29 cellular contexts compared by ENCODE assay signal in the genomic region with DNA sequence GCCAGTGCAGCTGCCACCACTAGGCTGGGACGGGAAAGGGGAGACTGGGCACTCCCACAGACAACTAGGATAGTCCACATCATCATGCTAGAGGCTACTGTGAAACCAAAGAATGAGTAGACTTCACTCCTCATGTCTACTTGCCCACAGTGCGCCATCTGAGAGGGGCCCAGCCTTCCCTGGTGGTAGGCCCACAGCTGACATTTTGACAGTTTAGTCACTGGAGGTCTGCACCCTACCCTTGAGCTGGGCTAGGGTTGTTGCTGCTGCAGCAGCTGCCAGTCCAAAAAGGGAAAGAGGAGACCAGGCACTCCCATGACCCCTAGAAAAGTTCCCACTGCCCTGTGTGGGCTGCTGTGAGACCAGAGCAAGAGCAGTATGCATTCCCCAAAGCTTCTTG.
"Had no signal": no experiment of that assay in that cellular context is flagged by ENCODE, and none has a peak within 500 bp of the region (broad histone marks: within the 10 kb centered on the region; RNA-seq: fewer than 3 reads in every experiment).

No MANE protein-coding gene starts in this region.

- H3K36me3 ChIP-seq: pancreas, right lobe of liver, sigmoid colon, spleen, stomach, thoracic aorta, thyroid gland, tibial nerve, upper lobe of left lung, vagina had no signal

- DNase-seq: naive B cell; naive thymus-derived CD8-positive, alpha-beta T cell; nephron progenitor cell; occipital lobe; pancreas; psoas muscle; right cardiac atrium; right lobe of liver; sigmoid colon; spleen; stimulated activated CD4-positive, alpha-beta T cell treated with anti-CD3 and anti-CD28 coated beads, Interleukin-12 subunit alpha, Interleukin-12 subunit beta, amount 100 ng/mL, for 4 hours; stimulated activated CD4-positive, alpha-beta T cell treated with anti-CD3 and anti-CD28 coated beads, Interleukin-1b, Interleukin-23, amount 100 ng/mL, for 48 hours; stimulated activated CD4-positive, alpha-beta T cell treated with anti-CD3 and anti-CD28 coated beads, Interleukin-4, amount 100 ng/mL, for 1 hour; stimulated activated CD4-positive, alpha-beta T cell treated with anti-CD3 and anti-CD28 coated beads, Interleukin-4, amount 100 ng/mL, for 4 hours; stimulated activated CD8-positive, alpha-beta memory T cell treated with anti-CD3 and anti-CD28 coated beads, Interleukin-4, amount 100 ng/mL, for 48 hours; stimulated activated naive CD4-positive, alpha-beta T cell treated with Interleukin-2 at 50 U/mL for 16 hours; stomach; thyroid gland; trophoblast cell had no signal

- H3K27ac Mint-ChIP-seq: naive B cell; naive thymus-derived CD8-positive, alpha-beta T cell; natural killer cell treated with Interleukin-12 subunit alpha and Interleukin-12 subunit beta and Interleukin-15 and Interleukin-18, amount 100 ng/mL, for 72 hours; nephron progenitor cell; stimulated activated memory B cell treated with anti-CD40 and anti-IgM and Interleukin-4, amounts not matched to agents 10 μg/mL and 1 μg/mL and 100 μg/mL, for 72 hours; stimulated activated naive CD8-positive, alpha-beta T cell treated with anti-CD3 and anti-CD28 coated beads, Interleukin-15, Interleukin-2, amounts not matched to agents 100 ng/mL and 50 ng/mL, for 24 hours had no signal

- FAIRE-seq: pancreas had no signal

- H3K4me3 ChIP-seq: pancreas, psoas muscle, right lobe of liver, sigmoid colon, skin epidermis, smooth muscle cell, spleen, stomach, thoracic aorta, thyroid gland, tibial nerve, upper lobe of left lung, vagina had no signal

- H3K9me3 Mint-ChIP-seq: natural killer cell treated with Interleukin-12 subunit alpha and Interleukin-12 subunit beta and Interleukin-15 and Interleukin-18, amount 100 ng/mL, for 72 hours had no signal

- H3K4me3 Mint-ChIP-seq: naive B cell; naive thymus-derived CD8-positive, alpha-beta T cell; natural killer cell treated with Interleukin-12 subunit alpha and Interleukin-12 subunit beta and Interleukin-15 and Interleukin-18, amount 100 ng/mL, for 72 hours; nephron progenitor cell; neural crest cell; stimulated activated memory B cell treated with anti-CD40 and anti-IgM and Interleukin-4, amounts not matched to agents 10 μg/mL and 1 μg/mL and 100 μg/mL, for 72 hours; stimulated activated naive CD8-positive, alpha-beta T cell treated with anti-CD3 and anti-CD28 coated beads, Interleukin-15, Interleukin-2, amounts not matched to agents 100 ng/mL and 50 ng/mL, for 24 hours had no signal

- H3K4me1 ChIP-seq: pancreas, psoas muscle, right lobe of liver, sigmoid colon, spleen, stomach, thyroid gland, tibial nerve, upper lobe of left lung, vagina had no signal

- H3K27ac ChIP-seq: pancreas, psoas muscle, right lobe of liver, sigmoid colon, skin epidermis, spleen, stomach, thoracic aorta, thyroid gland, tibial nerve, upper lobe of left lung, vagina had no signal

- ATAC-seq: naive thymus-derived CD8-positive, alpha-beta T cell; natural killer cell treated with Interleukin-12 subunit alpha and Interleukin-12 subunit beta and Interleukin-15 and Interleukin-18, amount 100 ng/mL, for 72 hours; pancreas; psoas muscle; right cardiac atrium; right lobe of liver; stimulated activated memory B cell treated with anti-CD40 and anti-IgM and Interleukin-4, amounts not matched to agents 10 μg/mL and 1 μg/mL and 100 μg/mL, for 72 hours had no signal

- H3K9me3 ChIP-seq: pancreas, thyroid gland had no signal

- H3K4me2 ChIP-seq: smooth muscle cell had no signal

- H3K4me1 Mint-ChIP-seq: naive thymus-derived CD8-positive, alpha-beta T cell; neural crest cell; stimulated activated memory B cell treated with anti-CD40 and anti-IgM and Interleukin-4, amounts not matched to agents 10 μg/mL and 1 μg/mL and 100 μg/mL, for 72 hours had no signal

- H3K27me3 Mint-ChIP-seq: naive B cell; naive thymus-derived CD8-positive, alpha-beta T cell; natural killer cell treated with Interleukin-12 subunit alpha and Interleukin-12 subunit beta and Interleukin-15 and Interleukin-18, amount 100 ng/mL, for 72 hours; stimulated activated memory B cell treated with anti-CD40 and anti-IgM and Interleukin-4, amounts not matched to agents 10 μg/mL and 1 μg/mL and 100 μg/mL, for 72 hours; stimulated activated naive CD8-positive, alpha-beta T cell treated with anti-CD3 and anti-CD28 coated beads, Interleukin-15, Interleukin-2, amounts not matched to agents 100 ng/mL and 50 ng/mL, for 24 hours had no signal

- H3K27me3 ChIP-seq: pancreas, right lobe of liver, sigmoid colon, spleen, stomach, thyroid gland, tibial nerve, upper lobe of left lung, vagina had no signal
